ENCODE assay signal across 9 cellular contexts in genomic region chr5:32538031-32538547, GRCh38. TPM values are rescaled to one million over a fixed set of nuclear protein-coding genes. Genes with fewer than 3 reads are reported as not detected.
DNase-seq lines count a peak whose midpoint lies in the region; ATAC-seq and TF ChIP-seq lines count a peak whose summit lies in the region.
"Had no signal": no experiment of that assay in that cellular context is flagged by ENCODE, and none has a peak within 500 bp of the region (broad histone marks: within the 10 kb centered on the region; RNA-seq: fewer than 3 reads in every experiment).

No MANE protein-coding gene starts in this region.

- peaks cover 0 to 24% of the 10 kb centered on the region in 2 donors for H3K4me1 ChIP-seq in left lung

- H3K9me3 ChIP-seq in left lung = no peaks in the 10 kb centered on the region

- ATAC-seq in HG03095 (IDR thresholded peaks at IDR 0.05; ENCODE audit: unreplicated experiment) (peak; percentile 67), left lung (peak; percentile 16)

- H3K4me3 Mint-ChIP-seq in T-helper 1 cell treated with Interleukin-12 subunit alpha and Interleukin-12 subunit beta and Interleukin-4 antibody, amounts not matched to agents 30 μg/mL and 1 μg/mL, for 36 hours = peak overlapping the region; percentile 59
- no peak overlapping the region for H3K4me3 Mint-ChIP-seq in mesothelial cell of epicardium

- no peaks in the 10 kb centered on the region for H3K36me3 ChIP-seq in left lung

- no peaks in the 10 kb centered on the region for H3K9me3 Mint-ChIP-seq in T-helper 1 cell treated with Interleukin-12 subunit alpha and Interleukin-12 subunit beta and Interleukin-4 antibody, amounts not matched to agents 30 μg/mL and 1 μg/mL, for 36 hours
- peaks cover 13% of the 10 kb centered on the region for H3K9me3 Mint-ChIP-seq in mesothelial cell of epicardium

- peak overlapping the region; percentile 90 for H3K27ac Mint-ChIP-seq in T-helper 1 cell treated with Interleukin-12 subunit alpha and Interleukin-12 subunit beta and Interleukin-4 antibody, amounts not matched to agents 30 μg/mL and 1 μg/mL, for 36 hours
- no peak overlapping the region for H3K27ac Mint-ChIP-seq in mesothelial cell of epicardium

- H3K27me3 ChIP-seq in left lung = no peaks in the 10 kb centered on the region

- H3K27me3 Mint-ChIP-seq in T-helper 1 cell treated with Interleukin-12 subunit alpha and Interleukin-12 subunit beta and Interleukin-4 antibody, amounts not matched to agents 30 μg/mL and 1 μg/mL, for 36 hours (ENCODE audit: low read depth) = no peaks in the 10 kb centered on the region
- no peaks in the 10 kb centered on the region for H3K27me3 Mint-ChIP-seq in mesothelial cell of epicardium (ENCODE audit: low read depth)

- H3K4me1 Mint-ChIP-seq in T-helper 1 cell treated with Interleukin-12 subunit alpha and Interleukin-12 subunit beta and Interleukin-4 antibody, amounts not matched to agents 30 μg/mL and 1 μg/mL, for 36 hours (ENCODE audit: low read depth) = peaks cover 70% of the 10 kb centered on the region
- H3K4me1 Mint-ChIP-seq in mesothelial cell of epicardium = no peaks in the 10 kb centered on the region

- intact Hi-C loops in left lung (cut with DNase I) = no loop called here

- H3K4me3 ChIP-seq in left lung = no peak overlapping the region

- peak; percentile 83 for DNase-seq in activated effector memory CD4-positive, alpha-beta T cell treated with anti-CD3 and anti-CD28 coated beads, Interleukin-2, amount 50 U/mL, for 16 hours
- no peak for DNase-seq in activated effector memory CD4-positive, alpha-beta T cell treated with Interleukin-2 at 50 U/mL for 16 hours
- DNase-seq in left lung (no peak), HPDE6-E6E7 (ENCODE audit: extremely low spot score) (no peak), NCI-H526 (lab: John Stamatoyannopoulos, UW) (no peak), mesothelial cell of epicardium (ENCODE audit: low spot score in 2 of 2, unreplicated experiment in 2 of 2) (no peak)

- no peak overlapping the region for H3K27ac ChIP-seq in left lung
- H3K27ac ChIP-seq: C4-2B had no signal

- peaks cover 53% of the 10 kb centered on the region for H3K36me3 Mint-ChIP-seq in T-helper 1 cell treated with Interleukin-12 subunit alpha and Interleukin-12 subunit beta and Interleukin-4 antibody, amounts not matched to agents 30 μg/mL and 1 μg/mL, for 36 hours (ENCODE audit: low read depth)
- H3K36me3 Mint-ChIP-seq in mesothelial cell of epicardium = no peaks in the 10 kb centered on the region

- TF ChIP-seq CTCF in left lung (IDR thresholded peaks at IDR 0.05) (no peak), mesothelial cell of epicardium (IDR thresholded peaks at IDR 0.05; ENCODE audit: unreplicated experiment) (no peak)

RNA-seq across cellular contexts. Expression of gene SUB1, which starts 47.3 kb away (rescaled TPM):
- total RNA-seq in left lung = 100 to 1,000 TPM; 166 to 177 TPM
- 199 TPM in 3 replicates for total RNA-seq in mesothelial cell of epicardium
